ENCODE assay signal across 10 cellular contexts in the genomic region with DNA sequence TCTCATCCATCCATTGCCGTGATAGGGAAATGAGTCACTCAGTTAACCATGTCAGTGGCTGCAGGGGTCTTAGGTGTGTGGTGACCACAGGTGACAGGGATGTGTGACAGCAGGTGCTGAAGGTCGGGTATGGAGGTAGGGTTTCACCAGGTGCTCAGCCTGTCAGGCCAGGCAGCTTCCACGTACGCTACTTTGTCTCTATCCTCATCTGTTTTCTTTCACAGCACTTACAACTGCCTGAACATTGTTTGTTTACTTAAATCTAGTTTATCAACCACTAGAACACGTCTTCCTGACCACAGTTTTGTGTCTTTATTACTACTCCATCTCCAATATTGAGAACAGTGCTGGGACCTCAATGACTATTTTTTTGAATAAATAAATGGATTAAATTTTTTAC.
"Had no signal": no experiment of that assay in that cellular context is flagged by ENCODE, and none has a peak within 500 bp of the region (broad histone marks: within the 10 kb centered on the region; RNA-seq: fewer than 3 reads in every experiment).

No MANE protein-coding gene starts in this region.

- DNase-seq: activated CD8-positive, alpha-beta memory T cell treated with anti-CD3 and anti-CD28 coated beads, Interleukin-2, amount 50 U/mL, for 48 hours; activated naive CD4-positive, alpha-beta T cell; foreskin keratinocyte; left colon; mammary epithelial cell; natural killer cell; small intestine; transverse colon had no signal

- H3K27me3 ChIP-seq: right atrium auricular region, transverse colon had no signal

- H3K9me3 Mint-ChIP-seq: natural killer cell had no signal

- H3K27ac ChIP-seq: foreskin keratinocyte, right atrium auricular region, transverse colon had no signal

- H3K36me3 Mint-ChIP-seq: natural killer cell, WTC11 had no signal

- H3K4me3 Mint-ChIP-seq: natural killer cell, WTC11 had no signal

- H3K4me3 ChIP-seq: right atrium auricular region, transverse colon had no signal

- H3K36me3 ChIP-seq: right atrium auricular region, transverse colon had no signal

- H3K9me3 ChIP-seq: right atrium auricular region, transverse colon had no signal

- H3K4me1 Mint-ChIP-seq: natural killer cell had no signal

- ATAC-seq: foreskin keratinocyte, left colon, natural killer cell, WTC11 had no signal

- H3K27ac Mint-ChIP-seq: natural killer cell, WTC11 had no signal

- H3K4me1 ChIP-seq: foreskin keratinocyte, right atrium auricular region, transverse colon had no signal
